ENCODE assay signal across 17 cellular contexts in the genomic region with DNA sequence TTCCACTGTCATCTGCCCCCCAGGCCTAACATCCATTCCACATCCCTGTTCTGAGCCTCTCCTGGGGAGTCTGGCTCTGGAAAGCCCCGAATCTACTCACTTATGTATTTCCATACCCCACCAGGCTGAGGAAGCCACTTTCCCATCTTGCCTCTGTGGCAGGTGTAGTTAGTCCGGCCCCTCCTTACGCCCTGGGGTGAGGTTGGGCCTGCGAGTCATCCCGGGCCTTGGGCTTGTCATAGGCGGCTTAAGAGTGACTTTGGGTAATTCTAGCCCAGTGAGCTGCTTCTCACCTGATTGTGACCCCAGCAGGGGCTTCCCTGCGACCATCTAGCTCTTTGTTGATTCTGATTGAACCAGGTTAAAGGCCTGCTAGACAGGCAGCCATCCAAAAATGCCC. TPM values are rescaled to one million over a fixed set of nuclear protein-coding genes. Genes with fewer than 3 reads are reported as not detected.
DNase-seq lines count a peak whose midpoint lies in the region; ATAC-seq, FAIRE-seq and TF ChIP-seq lines count a peak whose summit lies in the region.
"Had no signal": no experiment of that assay in that cellular context is flagged by ENCODE, and none has a peak within 500 bp of the region (broad histone marks: within the 10 kb centered on the region; RNA-seq: fewer than 3 reads in every experiment).

No MANE protein-coding gene starts in this region.

- H3K4me1 Mint-ChIP-seq in activated naive CD8-positive, alpha-beta T cell treated with anti-CD3 and anti-CD28 coated beads, Interleukin-2, amount 50 U/mL, for 24 hours: peaks cover 9% of the 10 kb centered on the region
- H3K4me1 Mint-ChIP-seq in activated naive CD8-positive, alpha-beta T cell treated with anti-CD3 and anti-CD28 coated beads for 36 hours: no peaks in the 10 kb centered on the region
- H3K4me1 Mint-ChIP-seq in type B pancreatic cell (ENCODE audit: unreplicated experiment): peaks cover 42% of the 10 kb centered on the region
- no peaks in the 10 kb centered on the region for H3K4me1 Mint-ChIP-seq in activated naive CD4-positive, alpha-beta T cell treated with anti-CD3 and anti-CD28 coated beads, Interleukin-2, amount 10 ng/mL, durations not matched to agents 7 days and 5 days

- no peaks in the 10 kb centered on the region for H3K9me3 Mint-ChIP-seq in activated naive CD8-positive, alpha-beta T cell treated with anti-CD3 and anti-CD28 coated beads, Interleukin-2, amount 50 U/mL, for 24 hours
- no peaks in the 10 kb centered on the region for H3K9me3 Mint-ChIP-seq in activated naive CD8-positive, alpha-beta T cell treated with anti-CD3 and anti-CD28 coated beads for 36 hours
- no peaks in the 10 kb centered on the region for H3K9me3 Mint-ChIP-seq in type B pancreatic cell
- no peaks in the 10 kb centered on the region for H3K9me3 Mint-ChIP-seq in activated naive CD4-positive, alpha-beta T cell treated with anti-CD3 and anti-CD28 coated beads, Interleukin-2, amount 10 ng/mL, durations not matched to agents 7 days and 5 days

- DNase-seq in activated naive CD8-positive, alpha-beta T cell treated with anti-CD3 and anti-CD28 coated beads, Interleukin-2, amount 50 U/mL, for 24 hours: no peak
- no peak for DNase-seq in activated naive CD8-positive, alpha-beta T cell treated with anti-CD3 and anti-CD28 coated beads for 36 hours
- peak; percentile 26 for DNase-seq in M059J (ENCODE audit: low read depth)
- DNase-seq in glomerular visceral epithelial cell (ENCODE audit: extremely low spot score): peak; percentile 3
- no peak for DNase-seq in type B pancreatic cell (ENCODE audit: extremely low spot score, unreplicated experiment)
- no peak for DNase-seq in GM13977 (ENCODE audit: low spot score)
- no peak for DNase-seq in activated naive CD4-positive, alpha-beta T cell treated with anti-CD3 and anti-CD28 coated beads, Interleukin-2, amount 10 ng/mL, durations not matched to agents 7 days and 5 days
- DNase-seq in frontal cortex (ENCODE audit: low spot score in 2 of 2): no peak
- DNase-seq: cortex of kidney; midbrain; pancreas; stimulated activated CD4-positive, alpha-beta T cell treated with anti-CD3 and anti-CD28 coated beads, Interleukin-12 subunit alpha, Interleukin-12 subunit beta, amount 100 ng/mL, for 4 hours had no signal

- no peaks in the 10 kb centered on the region for H3K27me3 Mint-ChIP-seq in activated naive CD8-positive, alpha-beta T cell treated with anti-CD3 and anti-CD28 coated beads, Interleukin-2, amount 50 U/mL, for 24 hours
- no peaks in the 10 kb centered on the region for H3K27me3 Mint-ChIP-seq in activated naive CD8-positive, alpha-beta T cell treated with anti-CD3 and anti-CD28 coated beads for 36 hours
- no peaks in the 10 kb centered on the region for H3K27me3 Mint-ChIP-seq in type B pancreatic cell
- peaks cover 7% of the 10 kb centered on the region for H3K27me3 Mint-ChIP-seq in activated naive CD4-positive, alpha-beta T cell treated with anti-CD3 and anti-CD28 coated beads, Interleukin-2, amount 10 ng/mL, durations not matched to agents 7 days and 5 days

- H3K27ac Mint-ChIP-seq in activated naive CD8-positive, alpha-beta T cell treated with anti-CD3 and anti-CD28 coated beads, Interleukin-2, amount 50 U/mL, for 24 hours: no peak overlapping the region
- no peak overlapping the region for H3K27ac Mint-ChIP-seq in activated naive CD8-positive, alpha-beta T cell treated with anti-CD3 and anti-CD28 coated beads for 36 hours
- H3K27ac Mint-ChIP-seq in type B pancreatic cell: peak overlapping the region; percentile 44
- no peak overlapping the region for H3K27ac Mint-ChIP-seq in activated naive CD4-positive, alpha-beta T cell treated with anti-CD3 and anti-CD28 coated beads, Interleukin-2, amount 10 ng/mL, durations not matched to agents 7 days and 5 days

- TF ChIP-seq CTCF in type B pancreatic cell (conservative IDR thresholded peaks at IDR 0.05) (no peak), GM13977 (IDR thresholded peaks at IDR 0.05; ENCODE audit: extremely low read depth, insufficient read depth, missing control alignments) (no peak)

- no peak for FAIRE-seq in frontal cortex (lab: Jason Lieb, UNC)
- FAIRE-seq: pancreas, RCC 7860 had no signal

- in situ Hi-C loops in GM13977 (cut with MboI; ENCODE audit: low pct_unique_long_range_greater_than_20kb, low sequenced_read_pairs, unreplicated experiment): no loop called here

- no peak overlapping the region for H3K4me3 Mint-ChIP-seq in activated naive CD8-positive, alpha-beta T cell treated with anti-CD3 and anti-CD28 coated beads, Interleukin-2, amount 50 U/mL, for 24 hours
- H3K4me3 Mint-ChIP-seq in activated naive CD8-positive, alpha-beta T cell treated with anti-CD3 and anti-CD28 coated beads for 36 hours: no peak overlapping the region
- no peak overlapping the region for H3K4me3 Mint-ChIP-seq in type B pancreatic cell
- H3K4me3 Mint-ChIP-seq in activated naive CD4-positive, alpha-beta T cell treated with anti-CD3 and anti-CD28 coated beads, Interleukin-2, amount 10 ng/mL, durations not matched to agents 7 days and 5 days: no peak overlapping the region

- peak; percentile 37 for ATAC-seq in activated naive CD8-positive, alpha-beta T cell treated with anti-CD3 and anti-CD28 coated beads, Interleukin-2, amount 50 U/mL, for 24 hours

- H3K36me3 Mint-ChIP-seq in activated naive CD8-positive, alpha-beta T cell treated with anti-CD3 and anti-CD28 coated beads, Interleukin-2, amount 50 U/mL, for 24 hours (ENCODE audit: low read depth): no peaks in the 10 kb centered on the region
- no peaks in the 10 kb centered on the region for H3K36me3 Mint-ChIP-seq in activated naive CD8-positive, alpha-beta T cell treated with anti-CD3 and anti-CD28 coated beads for 36 hours
- no peaks in the 10 kb centered on the region for H3K36me3 Mint-ChIP-seq in type B pancreatic cell
- no peaks in the 10 kb centered on the region for H3K36me3 Mint-ChIP-seq in activated naive CD4-positive, alpha-beta T cell treated with anti-CD3 and anti-CD28 coated beads, Interleukin-2, amount 10 ng/mL, durations not matched to agents 7 days and 5 days

- CTCF ChIA-PET in activated naive CD4-positive, alpha-beta T cell treated with anti-CD3 and anti-CD28 coated beads, Interleukin-2, amount 10 ng/mL, durations not matched to agents 7 days and 5 days (lab: Charles Lee): no interaction called here

RNA-seq across cellular contexts. Expression of a gene that starts 21.1 kb away (rescaled TPM):
- total RNA-seq in activated naive CD8-positive, alpha-beta T cell treated with anti-CD3 and anti-CD28 coated beads for 36 hours: not detected
- total RNA-seq in M059J (2014; rRNA removed; shearing (Covaris generic)): not detected in 2 replicates
- total RNA-seq in type B pancreatic cell (ENCODE audit: low replicate concordance) (not detected in 2 replicates), frontal cortex (not detected)
- total RNA-seq: ascending aorta; Caco-2; NCI-H460; T-helper 1 cell treated with Interleukin-12 subunit alpha and Interleukin-12 subunit beta and Interleukin-4 antibody, amounts not matched to agents 30 ng/mL and 1 ng/mL, for 36 hours had no signal

Comparison
In these comparisons a context has a peak if more than half of its experiments do, and no peak if none do; other contexts are left out.
1. DNase-seq: peak in M059J (single experiment) and glomerular visceral epithelial cell (single experiment); none in activated naive CD8-positive, alpha-beta T cell treated with anti-CD3 and anti-CD28 coated beads, Interleukin-2, amount 50 U/mL, for 24 hours (single experiment), activated naive CD8-positive, alpha-beta T cell treated with anti-CD3 and anti-CD28 coated beads for 36 hours (single experiment), type B pancreatic cell (single experiment), GM13977 (single experiment), activated naive CD4-positive, alpha-beta T cell treated with anti-CD3 and anti-CD28 coated beads, Interleukin-2, amount 10 ng/mL, durations not matched to agents 7 days and 5 days (single experiment) and frontal cortex (0 of 2).